ENCODE assay signal across 7 cellular contexts in genomic region chr1:25676488-25676887, GRCh38. TPM values are rescaled to one million over a fixed set of nuclear protein-coding genes. Genes with fewer than 3 reads are reported as not detected.
DNase-seq lines count a peak whose midpoint lies in the region; ATAC-seq and TF ChIP-seq lines count a peak whose summit lies in the region.

No MANE protein-coding gene starts in this region.

- no peak for TF ChIP-seq POLR2A in tibial nerve (IDR thresholded peaks at IDR 0.05)

- TF ChIP-seq CTCF in activated CD8-positive, alpha-beta T cell treated with anti-CD3 and anti-CD28 coated beads for 36 hours (IDR thresholded peaks at IDR 0.05): no peak
- TF ChIP-seq CTCF in natural killer cell (IDR thresholded peaks at IDR 0.05) (no peak), tibial nerve (IDR thresholded peaks at IDR 0.05) (no peak)

- H3K36me3 Mint-ChIP-seq in activated CD8-positive, alpha-beta T cell treated with anti-CD3 and anti-CD28 coated beads for 36 hours (ENCODE audit: low read depth): peaks cover 14% of the 10 kb centered on the region
- H3K36me3 Mint-ChIP-seq in natural killer cell: no peaks in the 10 kb centered on the region

- CTCF ChIA-PET in activated CD8-positive, alpha-beta T cell treated with anti-CD3 and anti-CD28 coated beads for 36 hours (lab: Charles Lee): interaction anchor here (0.6 to 2.3 kb wide), 20 partner anchors 9 to 156 kb away, joined by 3 to 23 read pairs (median 5); partner anchors contain the start of gene MAN1C1

- H3K4me1 ChIP-seq in tibial nerve: peaks cover 0 to 10% (median 4%) of the 10 kb centered on the region in 4 donors

- intact Hi-C loops in activated CD8-positive, alpha-beta T cell treated with anti-CD3 and anti-CD28 coated beads for 36 hours (cut with micrococcal nuclease): loop anchor here (1.0 to 5.0 kb wide), 4 partner anchors 34 to 121 kb away; no protein-coding TSS in a partner anchor
- intact Hi-C loops in natural killer cell (cut with micrococcal nuclease): no loop called here

- POLR2A ChIA-PET in activated CD8-positive, alpha-beta T cell treated with anti-CD3 and anti-CD28 coated beads for 36 hours (lab: Charles Lee): interaction anchor here (0.5 to 2.4 kb wide), 22 partner anchors 10 to 168 kb away, joined by 3 to 19 read pairs (median 4); partner anchors contain the start of gene MAN1C1

- H3K4me1 Mint-ChIP-seq in activated CD8-positive, alpha-beta T cell treated with anti-CD3 and anti-CD28 coated beads for 36 hours (ENCODE audit: low read depth): peaks cover 74% of the 10 kb centered on the region
- H3K4me1 Mint-ChIP-seq in natural killer cell: peaks cover 54 to 63% of the 10 kb centered on the region in 2 donors

- peak; percentile 4 for ATAC-seq in GM18907 (IDR thresholded peaks at IDR 0.05; ENCODE audit: unreplicated experiment)
- peak; percentile 12 for ATAC-seq in HG03521 (IDR thresholded peaks at IDR 0.05; ENCODE audit: unreplicated experiment)
- no peak for ATAC-seq in activated CD8-positive, alpha-beta T cell treated with anti-CD3 and anti-CD28 coated beads for 36 hours
- peak in 1 of 3 donors; percentile 1 for ATAC-seq in natural killer cell
- ATAC-seq in GM18873 (IDR thresholded peaks at IDR 0.05; ENCODE audit: low FRiP score, unreplicated experiment): no peak
- ATAC-seq in SK-N-SH treated with all-trans-retinoic acid at 6 μM for 48 hours: no peak

- peak overlapping the region; percentile 74 for H3K27ac Mint-ChIP-seq in activated CD8-positive, alpha-beta T cell treated with anti-CD3 and anti-CD28 coated beads for 36 hours
- H3K27ac Mint-ChIP-seq in natural killer cell: peak overlapping the region; percentile 60 to 67

- no peaks in the 10 kb centered on the region for H3K36me3 ChIP-seq in tibial nerve

- H3K27me3 Mint-ChIP-seq in activated CD8-positive, alpha-beta T cell treated with anti-CD3 and anti-CD28 coated beads for 36 hours: peaks cover 11% of the 10 kb centered on the region
- peaks cover 0 to 2% of the 10 kb centered on the region in 2 donors for H3K27me3 Mint-ChIP-seq in natural killer cell (ENCODE audit: low read depth in 2 of 2)

- peak overlapping the region; percentile 43 for H3K4me3 Mint-ChIP-seq in activated CD8-positive, alpha-beta T cell treated with anti-CD3 and anti-CD28 coated beads for 36 hours
- H3K4me3 Mint-ChIP-seq in natural killer cell: peak overlapping the region; percentile 80

- no peaks in the 10 kb centered on the region for H3K9me3 ChIP-seq in tibial nerve

- no peak for TF ChIP-seq EP300 in tibial nerve (IDR thresholded peaks at IDR 0.05)

- H3K9me3 Mint-ChIP-seq in activated CD8-positive, alpha-beta T cell treated with anti-CD3 and anti-CD28 coated beads for 36 hours: peaks cover 5% of the 10 kb centered on the region
- no peaks in the 10 kb centered on the region for H3K9me3 Mint-ChIP-seq in natural killer cell

- no peak overlapping the region for H3K27ac ChIP-seq in tibial nerve

- 30 to 51% methylated on average over 3 of the region's 3 CpGs for WGBS in tibial nerve, 2 donors

- H3K27me3 ChIP-seq in tibial nerve: no peaks in the 10 kb centered on the region

- peak; percentile 36 for DNase-seq in activated CD8-positive, alpha-beta T cell treated with anti-CD3 and anti-CD28 coated beads for 36 hours
- DNase-seq in natural killer cell (no peak), tibial nerve (ENCODE audit: low spot score in 2 of 2) (no peak)

- H3K4me3 ChIP-seq in tibial nerve: no peak overlapping the region

TF ChIP-seq in SK-N-SH treated with all-trans-retinoic acid at 6 μM for 48 hours, 23 proteins besides CTCF, POLR2A, EP300 and RAD21:
- no peak for TF ChIP-seq TSHZ2 (CRISPR knock-in tag; IDR thresholded peaks at IDR 0.05)
- no peak for TF ChIP-seq ZNF565 (CRISPR knock-in tag; conservative IDR thresholded peaks at IDR 0.05; ENCODE audit: low read depth)
- TF ChIP-seq ISL1 (CRISPR knock-in tag; IDR thresholded peaks at IDR 0.05): no peak
- TF ChIP-seq ZNF70 (CRISPR knock-in tag; IDR thresholded peaks at IDR 0.05): no peak
- TF ChIP-seq CREB5 (CRISPR knock-in tag; IDR thresholded peaks at IDR 0.05; ENCODE audit: low read depth): no peak
- no peak for TF ChIP-seq ZNF8 (CRISPR knock-in tag; IDR thresholded peaks at IDR 0.05)
- no peak for TF ChIP-seq PPARA (CRISPR knock-in tag; IDR thresholded peaks at IDR 0.05; ENCODE audit: borderline replicate concordance)
- no peak for TF ChIP-seq RARB (CRISPR knock-in tag; IDR thresholded peaks at IDR 0.05)
- TF ChIP-seq ZC3H10 (CRISPR knock-in tag; IDR thresholded peaks at IDR 0.05): no peak
- TF ChIP-seq PATZ1 (CRISPR knock-in tag; IDR thresholded peaks at IDR 0.05; ENCODE audit: borderline replicate concordance): no peak
- no peak for TF ChIP-seq ARNTL (CRISPR knock-in tag; IDR thresholded peaks at IDR 0.05; ENCODE audit: borderline replicate concordance, low read depth)
- TF ChIP-seq CSRNP3 (CRISPR knock-in tag; IDR thresholded peaks at IDR 0.05): no peak
- TF ChIP-seq GLIS3 (CRISPR knock-in tag; IDR thresholded peaks at IDR 0.05): no peak
- no peak for TF ChIP-seq ZFP30 (CRISPR knock-in tag; IDR thresholded peaks at IDR 0.05)
- no peak for TF ChIP-seq ESRRG (CRISPR knock-in tag; IDR thresholded peaks at IDR 0.05)
- no peak for TF ChIP-seq SNAI2 (CRISPR knock-in tag; IDR thresholded peaks at IDR 0.05)
- TF ChIP-seq TCF4 (CRISPR knock-in tag; IDR thresholded peaks at IDR 0.05; ENCODE audit: borderline replicate concordance): no peak
- TF ChIP-seq CSDC2 (CRISPR knock-in tag; IDR thresholded peaks at IDR 0.05): no peak
- no peak for TF ChIP-seq TOX (CRISPR knock-in tag; IDR thresholded peaks at IDR 0.05; ENCODE audit: borderline replicate concordance)

RNA-seq across cellular contexts. Expression of gene MAN1C1, which starts 59.9 kb away (rescaled TPM):
- 1 to 10 TPM; 3.7 to 4.4 TPM for total RNA-seq in activated CD8-positive, alpha-beta T cell treated with anti-CD3 and anti-CD28 coated beads for 36 hours
- 1 to 10 TPM; 3.6 to 7.5 (median 7.1) TPM for total RNA-seq in natural killer cell
- 10 to 100 TPM; 14.6 to 25.1 (median 17.5) TPM for total RNA-seq in tibial nerve

Comparison
In these comparisons a context has a peak if more than half of its experiments do, and no peak if none do; other contexts are left out.
1. ATAC-seq: peak in GM18907 (single experiment) and HG03521 (single experiment); none in activated CD8-positive, alpha-beta T cell treated with anti-CD3 and anti-CD28 coated beads for 36 hours (single experiment), GM18873 (single experiment) and SK-N-SH treated with all-trans-retinoic acid at 6 μM for 48 hours (single experiment).